Comparison of ENCODE assay signal across 1 cellular context in the genomic region with DNA sequence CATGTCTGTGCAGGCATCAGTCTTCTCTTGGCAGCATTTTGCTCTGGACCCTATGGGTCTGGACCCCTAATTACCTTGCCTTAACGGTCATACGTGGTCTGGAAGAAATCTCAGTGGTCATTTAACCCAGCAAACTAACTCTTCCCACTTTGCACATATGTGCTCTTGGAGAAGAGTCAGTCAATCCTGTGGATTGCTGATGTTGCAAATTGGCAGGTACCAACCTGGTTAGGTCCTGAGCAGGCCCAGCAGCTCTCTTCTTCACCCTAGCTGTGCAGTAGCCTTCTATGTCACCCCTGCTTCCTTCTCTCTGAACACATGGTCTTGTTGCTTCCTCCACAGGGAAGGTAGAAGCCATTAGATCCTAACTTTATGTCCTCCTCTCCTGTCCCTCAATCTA.
TF ChIP-seq lines count a peak whose summit lies in the region.

No MANE protein-coding gene starts in this region.

TF ChIP-seq in HepG2, 621 proteins besides CTCF, POLR2A, EP300 and RAD21:
- TF ChIP-seq KLF11 (CRISPR knock-in tag; IDR thresholded peaks at IDR 0.05) (no peak), CREB1 (IDR thresholded peaks at IDR 0.05) (no peak), CREB1 (CRISPR knock-in tag; IDR thresholded peaks at IDR 0.05) (no peak), BCLAF1 (IDR thresholded peaks at IDR 0.05) (no peak), ZNF619 (CRISPR knock-in tag; IDR thresholded peaks at IDR 0.05) (0 out of 2 replicates have a peak, but pooled peaks have one; percentile 23), MAFF (IDR thresholded peaks at IDR 0.05; ENCODE audit: low read depth, low read length) (peak; percentile 93), GPN1 (CRISPR knock-in tag; IDR thresholded peaks at IDR 0.05; ENCODE audit: borderline replicate concordance) (no peak), ZNF253 (CRISPR knock-in tag; IDR thresholded peaks at IDR 0.05; ENCODE audit: borderline replicate concordance) (no peak), ATF1 (CRISPR knock-in tag; IDR thresholded peaks at IDR 0.05) (0 out of 2 replicates have a peak, but pooled peaks have one; percentile 1), ETV5 (CRISPR knock-in tag; IDR thresholded peaks at IDR 0.05; ENCODE audit: borderline replicate concordance) (0 out of 2 replicates have a peak, but pooled peaks have one; percentile 16), SALL1 (CRISPR knock-in tag; IDR thresholded peaks at IDR 0.05) (0 out of 2 replicates have a peak, but pooled peaks have one; percentile 26), IRF2 (CRISPR knock-in tag; IDR thresholded peaks at IDR 0.05) (no peak), MAFK (conservative IDR thresholded peaks at IDR 0.05 in 1 of 2, IDR thresholded peaks at IDR 0.05 in 1 of 2; ENCODE audit: low read length in 2 of 2) (peak; percentile 96 to 97), ZSCAN12 (CRISPR knock-in tag; IDR thresholded peaks at IDR 0.05) (no peak), SUZ12 (IDR thresholded peaks at IDR 0.05; ENCODE audit: low read depth, low read length) (no peak)
- TF ChIP-seq, protein P1, sequence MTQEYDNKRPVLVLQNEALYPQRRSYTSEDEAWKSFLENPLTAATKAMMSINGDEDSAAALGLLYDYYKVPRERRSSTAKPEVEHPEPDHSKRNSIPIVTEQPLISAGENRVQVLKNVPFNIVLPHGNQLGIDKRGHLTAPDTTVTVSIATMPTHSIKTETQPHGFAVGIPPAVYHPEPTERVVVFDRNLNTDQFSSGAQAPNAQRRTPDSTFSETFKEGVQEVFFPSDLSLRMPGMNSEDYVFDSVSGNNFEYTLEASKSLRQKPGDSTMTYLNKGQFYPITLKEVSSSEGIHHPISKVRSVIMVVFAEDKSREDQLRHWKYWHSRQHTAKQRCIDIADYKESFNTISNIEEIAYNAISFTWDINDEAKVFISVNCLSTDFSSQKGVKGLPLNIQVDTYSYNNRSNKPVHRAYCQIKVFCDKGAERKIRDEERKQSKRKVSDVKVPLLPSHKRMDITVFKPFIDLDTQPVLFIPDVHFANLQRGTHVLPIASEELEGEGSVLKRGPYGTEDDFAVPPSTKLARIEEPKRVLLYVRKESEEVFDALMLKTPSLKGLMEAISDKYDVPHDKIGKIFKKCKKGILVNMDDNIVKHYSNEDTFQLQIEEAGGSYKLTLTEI (CRISPR knock-in tag; conservative IDR thresholded peaks at IDR 0.05): no peak
- TF ChIP-seq, protein P2, sequence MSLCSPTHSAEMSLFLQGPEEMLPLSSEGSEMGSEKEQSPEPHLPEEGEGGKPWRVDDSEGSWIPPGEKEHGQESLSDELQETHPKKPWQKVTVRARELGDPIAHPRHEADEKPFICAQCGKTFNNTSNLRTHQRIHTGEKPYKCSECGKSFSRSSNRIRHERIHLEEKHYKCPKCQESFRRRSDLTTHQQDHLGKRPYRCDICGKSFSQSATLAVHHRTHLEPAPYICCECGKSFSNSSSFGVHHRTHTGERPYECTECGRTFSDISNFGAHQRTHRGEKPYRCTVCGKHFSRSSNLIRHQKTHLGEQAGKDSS (CRISPR knock-in tag; IDR thresholded peaks at IDR 0.05; ENCODE audit: borderline replicate concordance, low read depth): no peak
- TF ChIP-seq, protein P3, sequence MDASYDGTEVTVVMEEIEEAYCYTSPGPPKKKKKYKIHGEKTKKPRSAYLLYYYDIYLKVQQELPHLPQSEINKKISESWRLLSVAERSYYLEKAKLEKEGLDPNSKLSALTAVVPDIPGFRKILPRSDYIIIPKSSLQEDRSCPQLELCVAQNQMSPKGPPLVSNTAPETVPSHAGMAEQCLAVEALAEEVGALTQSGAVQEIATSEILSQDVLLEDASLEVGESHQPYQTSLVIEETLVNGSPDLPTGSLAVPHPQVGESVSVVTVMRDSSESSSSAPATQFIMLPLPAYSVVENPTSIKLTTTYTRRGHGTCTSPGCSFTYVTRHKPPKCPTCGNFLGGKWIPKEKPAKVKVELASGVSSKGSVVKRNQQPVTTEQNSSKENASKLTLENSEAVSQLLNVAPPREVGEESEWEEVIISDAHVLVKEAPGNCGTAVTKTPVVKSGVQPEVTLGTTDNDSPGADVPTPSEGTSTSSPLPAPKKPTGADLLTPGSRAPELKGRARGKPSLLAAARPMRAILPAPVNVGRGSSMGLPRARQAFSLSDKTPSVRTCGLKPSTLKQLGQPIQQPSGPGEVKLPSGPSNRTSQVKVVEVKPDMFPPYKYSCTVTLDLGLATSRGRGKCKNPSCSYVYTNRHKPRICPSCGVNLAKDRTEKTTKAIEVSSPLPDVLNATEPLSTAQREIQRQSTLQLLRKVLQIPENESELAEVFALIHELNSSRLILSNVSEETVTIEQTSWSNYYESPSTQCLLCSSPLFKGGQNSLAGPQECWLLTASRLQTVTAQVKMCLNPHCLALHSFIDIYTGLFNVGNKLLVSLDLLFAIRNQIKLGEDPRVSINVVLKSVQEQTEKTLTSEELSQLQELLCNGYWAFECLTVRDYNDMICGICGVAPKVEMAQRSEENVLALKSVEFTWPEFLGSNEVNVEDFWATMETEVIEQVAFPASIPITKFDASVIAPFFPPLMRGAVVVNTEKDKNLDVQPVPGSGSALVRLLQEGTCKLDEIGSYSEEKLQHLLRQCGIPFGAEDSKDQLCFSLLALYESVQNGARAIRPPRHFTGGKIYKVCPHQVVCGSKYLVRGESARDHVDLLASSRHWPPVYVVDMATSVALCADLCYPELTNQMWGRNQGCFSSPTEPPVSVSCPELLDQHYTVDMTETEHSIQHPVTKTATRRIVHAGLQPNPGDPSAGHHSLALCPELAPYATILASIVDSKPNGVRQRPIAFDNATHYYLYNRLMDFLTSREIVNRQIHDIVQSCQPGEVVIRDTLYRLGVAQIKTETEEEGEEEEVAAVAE (CRISPR knock-in tag; IDR thresholded peaks at IDR 0.05; ENCODE audit: borderline replicate concordance): 0 out of 2 replicates have a peak, but pooled peaks have one; percentile 13
- TF ChIP-seq, protein P4, sequence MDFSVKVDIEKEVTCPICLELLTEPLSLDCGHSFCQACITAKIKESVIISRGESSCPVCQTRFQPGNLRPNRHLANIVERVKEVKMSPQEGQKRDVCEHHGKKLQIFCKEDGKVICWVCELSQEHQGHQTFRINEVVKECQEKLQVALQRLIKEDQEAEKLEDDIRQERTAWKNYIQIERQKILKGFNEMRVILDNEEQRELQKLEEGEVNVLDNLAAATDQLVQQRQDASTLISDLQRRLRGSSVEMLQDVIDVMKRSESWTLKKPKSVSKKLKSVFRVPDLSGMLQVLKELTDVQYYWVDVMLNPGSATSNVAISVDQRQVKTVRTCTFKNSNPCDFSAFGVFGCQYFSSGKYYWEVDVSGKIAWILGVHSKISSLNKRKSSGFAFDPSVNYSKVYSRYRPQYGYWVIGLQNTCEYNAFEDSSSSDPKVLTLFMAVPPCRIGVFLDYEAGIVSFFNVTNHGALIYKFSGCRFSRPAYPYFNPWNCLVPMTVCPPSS (IDR thresholded peaks at IDR 0.05): no peak
